In genomic region chr4:185671496-185671895, GRCh38 we compare ENCODE assay signal across 15 cellular contexts.
DNase-seq lines count a peak whose midpoint lies in the region; ATAC-seq and TF ChIP-seq lines count a peak whose summit lies in the region.
"Had no signal": no experiment of that assay in that cellular context is flagged by ENCODE, and none has a peak within 500 bp of the region (broad histone marks: within the 10 kb centered on the region; RNA-seq: fewer than 3 reads in every experiment).

No MANE protein-coding gene starts in this region.

- no peak for ATAC-seq in gastroesophageal sphincter
- ATAC-seq in heart left ventricle: peak; percentile 21 to 57 (median 44)
- ATAC-seq in GM21381 (IDR thresholded peaks at IDR 0.05; ENCODE audit: unreplicated experiment): no peak
- no peak for ATAC-seq in activated CD4-positive, CD25-positive, alpha-beta regulatory T cell treated with anti-CD3 and anti-CD28 coated beads, Interleukin-2, amount 50 U/mL, for 24 hours
- ATAC-seq: A549, GM23338 had no signal

- H3K27ac ChIP-seq in gastroesophageal sphincter (peak overlapping the region in 3 of 4 donors; percentile 52 to 62 (median 59)), heart left ventricle (peak overlapping the region in 8 of 12 donors; percentile 1 to 71 (median 44)), rectal smooth muscle tissue (ENCODE audit: low read depth, low read length) (peak overlapping the region; percentile 16)
- H3K27ac ChIP-seq: A549, C4-2B, HL-60 had no signal

- intact Hi-C loops in heart left ventricle (cut with DNase I): loop anchor here in 1 of 10 donors (10.0 kb wide), 1 partner anchor 203 kb away; no protein-coding TSS in a partner anchor

- no peak for TF ChIP-seq CTCF in gastroesophageal sphincter (IDR thresholded peaks at IDR 0.05)
- no peak for TF ChIP-seq CTCF in heart left ventricle (IDR thresholded peaks at IDR 0.05)

- H3K9ac ChIP-seq in rectal smooth muscle tissue (ENCODE audit: low read length): no peak overlapping the region

- TF ChIP-seq POLR2A in gastroesophageal sphincter (IDR thresholded peaks at IDR 0.05) (no peak), heart left ventricle (IDR thresholded peaks at IDR 0.05) (no peak)

- WGBS in gastroesophageal sphincter (ENCODE audit: low coverage in 1 of 2), 2 donors: 61 to 66% methylated on average over 4 of the region's 4 CpGs
- 50 to 65% (median 57%) methylated on average over 4 of the region's 4 CpGs for WGBS in heart left ventricle, 4 donors

- TF ChIP-seq EP300 in gastroesophageal sphincter (IDR thresholded peaks at IDR 0.05): no peak

- H3K4me1 ChIP-seq in gastroesophageal sphincter (peaks cover 0 to 34% (median 3%) of the 10 kb centered on the region in 3 donors), heart left ventricle (peaks cover 0 to 68% (median 20%) of the 10 kb centered on the region in 12 donors), rectal smooth muscle tissue (ENCODE audit: control insufficient read depth, insufficient read depth, low read length) (peaks cover 18% of the 10 kb centered on the region)
- H3K4me1 ChIP-seq: A549 had no signal

- no peaks in the 10 kb centered on the region for H3K27me3 ChIP-seq in gastroesophageal sphincter
- no peaks in the 10 kb centered on the region for H3K27me3 ChIP-seq in heart left ventricle
- H3K27me3 ChIP-seq in rectal smooth muscle tissue (ENCODE audit: control insufficient read depth, insufficient read depth, low read length): no peaks in the 10 kb centered on the region
- H3K27me3 ChIP-seq: BE2C had no signal

- H3K36me3 ChIP-seq in gastroesophageal sphincter (no peaks in the 10 kb centered on the region), heart left ventricle (peaks cover 0 to 49% (median 12%) of the 10 kb centered on the region in 9 donors), rectal smooth muscle tissue (ENCODE audit: control insufficient read depth, insufficient read depth, low read length) (peaks cover 3% of the 10 kb centered on the region)
- H3K36me3 ChIP-seq: BE2C had no signal

- H3K4me3 ChIP-seq in gastroesophageal sphincter (no peak overlapping the region), heart left ventricle (no peak overlapping the region), rectal smooth muscle tissue (ENCODE audit: low read length) (no peak overlapping the region)
- H3K4me3 ChIP-seq: A549, GM23338 had no signal

- DNase-seq in heart left ventricle: no peak
- DNase-seq in NCI-H1048 (lab: John Stamatoyannopoulos, UW): no peak
- DNase-seq: BE2C; CD4-positive, alpha-beta memory T cell; DMS79 treated with DMSO at 0.1 percent for 48 hours; GDM1; H7 had no signal

- H3K9me3 ChIP-seq in gastroesophageal sphincter (no peaks in the 10 kb centered on the region), heart left ventricle (no peaks in the 10 kb centered on the region)
- H3K9me3 ChIP-seq: A549, BE2C had no signal

Comparison
In these comparisons a context has a peak if more than half of its experiments do, and no peak if none do; other contexts are left out.
1. ATAC-seq: peak in heart left ventricle (4 of 4); none in gastroesophageal sphincter (single experiment), GM21381 (single experiment) and activated CD4-positive, CD25-positive, alpha-beta regulatory T cell treated with anti-CD3 and anti-CD28 coated beads, Interleukin-2, amount 50 U/mL, for 24 hours (0 of 2).
2. Peak in every context shown above with its lines, with median percentiles within 50 percentile points of each other: H3K27ac ChIP-seq.